9 cellular contexts compared by ENCODE assay signal in genomic region chr1:231395051-231395995, GRCh38. TPM values are rescaled to one million over a fixed set of nuclear protein-coding genes. Genes with fewer than 3 reads are reported as not detected.
DNase-seq lines count a peak whose midpoint lies in the region; ATAC-seq, FAIRE-seq and TF ChIP-seq lines count a peak whose summit lies in the region.
"Had no signal": no experiment of that assay in that cellular context is flagged by ENCODE, and none has a peak within 500 bp of the region (broad histone marks: within the 10 kb centered on the region; RNA-seq: fewer than 3 reads in every experiment).

No MANE protein-coding gene starts in this region.

- no peaks in the 10 kb centered on the region for H3K9me3 ChIP-seq in A549
- H3K9me3 ChIP-seq in mesenchymal stem cell (ENCODE audit: control insufficient read depth, low read length), result no peaks in the 10 kb centered on the region
- H3K9me3 ChIP-seq in BE2C, result no peaks in the 10 kb centered on the region

- no peak overlapping the region for H2BK12ac ChIP-seq in mesenchymal stem cell (ENCODE audit: low read length in 2 of 2)

- peak overlapping the region in 1 of 2 experiments; percentile 16 for H3K4ac ChIP-seq in mesenchymal stem cell (ENCODE audit: low read depth in 1 of 2, low read length in 2 of 2)

- FAIRE-seq in A549 (lab: Jason Lieb, UNC), result peak; percentile 51

- DNase-seq in A549 (ENCODE audit: low read depth in 1 of 2, low spot score in 1 of 2) (peak; percentile 90 to 91), LHCN-M2 (ENCODE audit: low read depth) (peak; percentile 84), dedifferentiated amniotic fluid mesenchymal stem cell (ENCODE audit: extremely low spot score) (peak; percentile 88), mesenchymal stem cell (peak; percentile 98), erythroblast (lab: John Stamatoyannopoulos, UW) (no peak), BE2C (no peak), NCI-H2196 (lab: John Stamatoyannopoulos, UW; ENCODE audit: unreplicated experiment) (no peak), GM19238 (ENCODE audit: insufficient read length, low spot score) (no peak)
- DNase-seq: DND-41 had no signal

- H2BK120ac ChIP-seq in mesenchymal stem cell (ENCODE audit: low read depth, low read length), result no peak overlapping the region

- H3K9ac ChIP-seq in mesenchymal stem cell (ENCODE audit: low read length), result peak overlapping the region; percentile 86

- H2BK15ac ChIP-seq in mesenchymal stem cell (ENCODE audit: low read depth, poor library complexity, severe bottlenecking), result no peak overlapping the region

- H3K4me1 ChIP-seq in A549 (peaks cover 87% of the 10 kb centered on the region), mesenchymal stem cell (ENCODE audit: control insufficient read depth, insufficient read depth, low read depth, low read length) (peaks cover 5% of the 10 kb centered on the region), BE2C (peaks cover 12% of the 10 kb centered on the region)

- H3K36me3 ChIP-seq in mesenchymal stem cell (ENCODE audit: control insufficient read depth in 1 of 2, insufficient read depth in 2 of 2, low read depth in 1 of 2, low read length in 2 of 2), result no peaks in the 10 kb centered on the region
- H3K36me3 ChIP-seq in BE2C, result no peaks in the 10 kb centered on the region

- no peak overlapping the region for H4K8ac ChIP-seq in mesenchymal stem cell (ENCODE audit: low read length)

- no peaks in the 10 kb centered on the region for H3K27me3 ChIP-seq in mesenchymal stem cell (ENCODE audit: control insufficient read depth in 1 of 2, insufficient read depth in 1 of 2, low read length in 2 of 2)
- no peaks in the 10 kb centered on the region for H3K27me3 ChIP-seq in BE2C

- no peak overlapping the region for H3K14ac ChIP-seq in mesenchymal stem cell (ENCODE audit: low read length in 2 of 2)

- TF ChIP-seq CTCF in A549 (IDR thresholded peaks at IDR 0.05) (no peak), BE2C (IDR thresholded peaks at IDR 0.05; ENCODE audit: low read depth, low read length) (no peak)

- H3K79me1 ChIP-seq in mesenchymal stem cell (replicated peaks; ENCODE audit: low read length, poor library complexity, severe bottlenecking), result peaks cover 8% of the 10 kb centered on the region

- TF ChIP-seq POLR2A in A549 (IDR thresholded peaks at IDR 0.05; ENCODE audit: low read length) (no peak), erythroblast (IDR thresholded peaks at IDR 0.05; ENCODE audit: low read length) (no peak)

- no peak for TF ChIP-seq RAD21 in A549 (conservative IDR thresholded peaks at IDR 0.05 in 1 of 2, IDR thresholded peaks at IDR 0.05 in 1 of 2)

- no peak overlapping the region for H2AFZ ChIP-seq in mesenchymal stem cell (ENCODE audit: low read depth, low read length)

- peak overlapping the region; percentile 80 to 87 for H3K27ac ChIP-seq in A549
- H3K27ac ChIP-seq in mesenchymal stem cell (ENCODE audit: low read length, poor library complexity, severe bottlenecking), result peak overlapping the region; percentile 97

- no peak overlapping the region for H2AK5ac ChIP-seq in mesenchymal stem cell (ENCODE audit: low read length, severe bottlenecking)

- peak; percentile 42 to 59; a peak in 2 of 5 replicates for TF ChIP-seq EP300 in A549 (IDR thresholded peaks at IDR 0.05)

- CTCF ChIA-PET in A549 (lab: Yijun Ruan, JAX), result interaction anchor here (0.7 to 1.3 kb wide), 5 partner anchors 9 to 208 kb away, joined by 3 to 4 read pairs (median 3); no protein-coding TSS in a partner anchor

- H3K18ac ChIP-seq in mesenchymal stem cell (ENCODE audit: low read depth in 1 of 2, low read length in 2 of 2), result peak overlapping the region in 1 of 2 experiments; percentile 34

- H3K4me2 ChIP-seq in A549, result peak overlapping the region; percentile 80
- H3K4me2 ChIP-seq in mesenchymal stem cell (ENCODE audit: low read length, poor library complexity, severe bottlenecking), result peak overlapping the region; percentile 12

- H2BK5ac ChIP-seq in mesenchymal stem cell (ENCODE audit: low read depth, low read length, poor library complexity, severe bottlenecking), result peak overlapping the region; percentile 25

- no peak overlapping the region for H3K23ac ChIP-seq in mesenchymal stem cell (ENCODE audit: low read length in 2 of 2)

- no peak overlapping the region for H4K91ac ChIP-seq in mesenchymal stem cell (ENCODE audit: low read length)

- POLR2A ChIA-PET in A549 (lab: Yijun Ruan, JAX), result interaction anchor here (0.8 to 1.1 kb wide), 2 partner anchors 13 to 58 kb away, joined by 3 read pairs; partner anchors contain the start of genes EXOC8 and SPRTN

- peak overlapping the region; percentile 5; the same call in 1 of the 3 replicates for H3K4me3 ChIP-seq in A549
- peak overlapping the region in 1 of 2 experiments; percentile 64 for H3K4me3 ChIP-seq in mesenchymal stem cell (ENCODE audit: insufficient read depth in 1 of 2, low read depth in 1 of 2, low read length in 2 of 2)
- H3K4me3 ChIP-seq in BE2C (ENCODE audit: low read depth, low read length), result no peak overlapping the region

- WGBS in A549 (ENCODE audit: missing lambda C conversion rate), result 3% methylated on average over 10 of the region's 10 CpGs
- WGBS in mesenchymal stem cell, result 13% methylated on average over 9 of the region's 10 CpGs

- peak; percentile 90 for ATAC-seq in A549

TF ChIP-seq in A549, 52 proteins besides CTCF, POLR2A, EP300 and RAD21 (continues in another document):
- peak; percentile 60; the same call in 1 of the 2 replicates for TF ChIP-seq MAX (IDR thresholded peaks at IDR 0.05)
- no peak for TF ChIP-seq USF2 (IDR thresholded peaks at IDR 0.05)
- TF ChIP-seq GATA3 (IDR thresholded peaks at IDR 0.05; ENCODE audit: borderline replicate concordance), result peak; percentile 76; the same call in 1 of the 2 replicates
- TF ChIP-seq NFE2L2 (conservative IDR thresholded peaks at IDR 0.05; ENCODE audit: low read length), result no peak
- TF ChIP-seq CEBPB (IDR thresholded peaks at IDR 0.05), result peak in 1 of 2 experiments; percentile 69; a peak in 2 of 4 replicates
- TF ChIP-seq PBX3 (IDR thresholded peaks at IDR 0.05), result 0 out of 2 replicates have a peak, but pooled peaks have one; percentile 33
- TF ChIP-seq FOSL2 (IDR thresholded peaks at IDR 0.05), result peak; percentile 56
- peak; percentile 88 for TF ChIP-seq FOSL2 (CRISPR knock-in tag; IDR thresholded peaks at IDR 0.05)

RNA-seq across cellular contexts. Expression of gene EGLN1, which starts 26.8 kb away (rescaled TPM):
- 114 and 156 TPM in 2 replicates for polyA plus RNA-seq in A549 (2011; rRNA removed)
- polyA plus RNA-seq in A549 (2012; cell fraction: cytosol; rRNA removed), result 21.0 and 24.8 TPM in 2 replicates
- 13.2 and 15.3 TPM in 2 replicates for polyA plus RNA-seq in A549 (2012; cell fraction: nucleus; rRNA removed)
- 55.2 to 58.7 TPM (median 57.7 TPM) in 3 replicates for polyA plus RNA-seq in A549 (2017; fragmentation: RNase III; extraction: RNeasy Plus Mini Kit Qiagen cat#74134 plus additional on column Dnase treatment)
- 48.9 and 52.9 TPM in 2 replicates for polyA minus RNA-seq in A549 (2011; rRNA and poly(A)+ RNA removed)
- total RNA-seq in LHCN-M2 (2014; rRNA removed), result 37.4 and 43.3 TPM in 2 replicates
- 20.5 TPM for polyA plus RNA-seq in LHCN-M2 (2012)
- polyA plus RNA-seq in mesenchymal stem cell (2013, experiment 1 of 2), result 15.8 TPM
- 16.5 TPM for polyA plus RNA-seq in mesenchymal stem cell (2013, experiment 2 of 2)
- 15.3 TPM for polyA plus RNA-seq in BE2C (2012; ENCODE audit: insufficient read depth, insufficient read length, low read depth)

RNA-seq across cellular contexts. Expression of gene SPRTN, which starts 57.2 kb away (rescaled TPM):
- polyA plus RNA-seq in A549 (2011; rRNA removed) (17.9 and 21.0 TPM in 2 replicates), A549 (2017; fragmentation: RNase III; extraction: RNeasy Plus Mini Kit Qiagen cat#74134 plus additional on column Dnase treatment) (14.0 to 16.0 TPM (median 14.4 TPM) in 3 replicates)
- 13.4 and 18.0 TPM in 2 replicates for polyA plus RNA-seq in A549 (2012; cell fraction: cytosol; rRNA removed)
- 11.7 and 15.3 TPM in 2 replicates for polyA plus RNA-seq in A549 (2012; cell fraction: nucleus; rRNA removed)
- polyA minus RNA-seq in A549 (2011; rRNA and poly(A)+ RNA removed), result 29.9 and 31.7 TPM in 2 replicates
- total RNA-seq in LHCN-M2 (2014; rRNA removed), result 17.2 and 17.6 TPM in 2 replicates
- 4.2 TPM for polyA plus RNA-seq in LHCN-M2 (2012)
- 14.0 TPM for polyA plus RNA-seq in mesenchymal stem cell (2013, experiment 1 of 2)
- 11.6 TPM for polyA plus RNA-seq in mesenchymal stem cell (2013, experiment 2 of 2)
- polyA plus RNA-seq in BE2C (2012; ENCODE audit: insufficient read depth, insufficient read length, low read depth), result 25.9 TPM

RNA-seq across cellular contexts. Expression of gene EXOC8, which starts 57.7 kb away (rescaled TPM):
- 7.6 and 7.7 TPM in 2 replicates for polyA plus RNA-seq in A549 (2011; rRNA removed)
- polyA plus RNA-seq in A549 (2012; cell fraction: cytosol; rRNA removed), result 2.1 and 2.3 TPM in 2 replicates
- 2.8 and 3.6 TPM in 2 replicates for polyA plus RNA-seq in A549 (2012; cell fraction: nucleus; rRNA removed)
- polyA plus RNA-seq in A549 (2017; fragmentation: RNase III; extraction: RNeasy Plus Mini Kit Qiagen cat#74134 plus additional on column Dnase treatment), result 8.9 to 10.1 TPM (median 9.8 TPM) in 3 replicates
- 12.8 and 13.1 TPM in 2 replicates for polyA minus RNA-seq in A549 (2011; rRNA and poly(A)+ RNA removed)
- total RNA-seq in LHCN-M2 (2014; rRNA removed), result 13.3 and 15.2 TPM in 2 replicates
- polyA plus RNA-seq in LHCN-M2 (2012), result 3.7 TPM
- 4.7 TPM for polyA plus RNA-seq in mesenchymal stem cell (2013, experiment 1 of 2)
- 4.8 TPM for polyA plus RNA-seq in mesenchymal stem cell (2013, experiment 2 of 2)
- polyA plus RNA-seq in BE2C (2012; ENCODE audit: insufficient read depth, insufficient read length, low read depth), result 7.5 TPM

Comparison
In these comparisons a context has a peak if more than half of its experiments do, and no peak if none do; other contexts are left out.
1. DNase-seq: peak in A549 (2 of 2), LHCN-M2 (single experiment), dedifferentiated amniotic fluid mesenchymal stem cell (single experiment) and mesenchymal stem cell (single experiment); none in erythroblast (0 of 2), BE2C (single experiment), NCI-H2196 (single experiment) and GM19238 (single experiment).